Comparison of ENCODE assay signal across 20 cellular contexts in the genomic region with DNA sequence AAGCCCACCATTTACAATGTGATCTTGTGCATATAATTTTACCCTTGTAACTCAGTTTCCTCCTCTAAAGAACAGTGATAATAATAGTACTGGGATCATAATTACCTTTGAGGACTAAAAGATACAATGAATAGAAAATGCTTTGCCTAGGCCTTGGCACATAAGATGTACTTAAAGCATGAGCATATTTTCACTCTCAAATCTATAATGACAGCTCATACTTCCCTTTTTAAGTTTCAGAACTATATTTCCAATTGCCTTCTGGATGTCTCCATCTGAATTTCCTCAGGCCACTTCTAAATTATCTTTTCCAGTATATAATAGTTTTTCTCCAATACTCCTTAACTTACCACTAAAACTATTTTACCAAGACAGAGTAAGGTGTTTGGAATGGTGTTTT. TPM values are rescaled to one million over a fixed set of nuclear protein-coding genes. Genes with fewer than 3 reads are reported as not detected.
DNase-seq lines count a peak whose midpoint lies in the region; FAIRE-seq and TF ChIP-seq lines count a peak whose summit lies in the region.
"Had no signal": no experiment of that assay in that cellular context is flagged by ENCODE, and none has a peak within 500 bp of the region (broad histone marks: within the 10 kb centered on the region; RNA-seq: fewer than 3 reads in every experiment).

No MANE protein-coding gene starts in this region.

- FAIRE-seq in GM12891 (lab: Jason Lieb, UNC), result peak; percentile 67
- FAIRE-seq in GM19239 (lab: Jason Lieb, UNC), result peak; percentile 64
- FAIRE-seq: H54, HTR-8/SVneo had no signal

- H3K36me3 Mint-ChIP-seq in HFFc6 (ENCODE audit: low read depth), result no peaks in the 10 kb centered on the region

- TF ChIP-seq CTCF in VCaP (conservative IDR thresholded peaks at IDR 0.05) (no peak), HFFc6 (IDR thresholded peaks at IDR 0.05) (no peak)

- no peak for TF ChIP-seq POLR2A in GM12891 (IDR thresholded peaks at IDR 0.05; ENCODE audit: low read depth, low read length)

- no peaks in the 10 kb centered on the region; the same call in 1 of the 2 replicates for H3K27me3 Mint-ChIP-seq in HFFc6 (ENCODE audit: insufficient read depth)
- H3K27me3 Mint-ChIP-seq: CD4-positive, alpha-beta T cell had no signal

- H3K27ac ChIP-seq in VCaP, result peak overlapping the region; percentile 73
- H3K27ac ChIP-seq: A549 had no signal

- H3K4me1 Mint-ChIP-seq in HFFc6 (ENCODE audit: low read depth), result no peaks in the 10 kb centered on the region

- DNase-seq in GM12891 (ENCODE audit: insufficient read length, low spot score) (no peak), GM19239 (ENCODE audit: insufficient read length, low spot score) (no peak), MV-4-11 (lab: John Stamatoyannopoulos, UW) (peak; percentile 60), AG08396 (ENCODE audit: low spot score) (no peak), HFFc6 (no peak)
- DNase-seq in stimulated activated CD4-positive, alpha-beta T cell treated with anti-CD3 and anti-CD28 coated beads, Interleukin-2, amount 100 ng/mL, for 48 hours, result no peak
- DNase-seq: CD4-positive, alpha-beta T cell; COR-L47; DMS79; IMR-90; NCI-H2029 treated with DMSO at 0.1 percent for 48 hours; NCI-H345; NCI-H524 treated with DMSO at 0.1 percent for 48 hours; SIG-M5; SK-N-SH had no signal

- no peaks in the 10 kb centered on the region; the same call in 1 of the 2 replicates for H3K9me3 Mint-ChIP-seq in HFFc6
- H3K9me3 Mint-ChIP-seq: CD4-positive, alpha-beta T cell had no signal

- H3K4me3 Mint-ChIP-seq in HFFc6, result no peak overlapping the region
- H3K4me3 Mint-ChIP-seq: CD4-positive, alpha-beta T cell had no signal

- no peak overlapping the region for H3K27ac Mint-ChIP-seq in HFFc6
- H3K27ac Mint-ChIP-seq: CD4-positive, alpha-beta T cell had no signal

TF ChIP-seq in GM12891, 5 proteins besides CTCF, POLR2A, EP300 and RAD21:
- no peak for TF ChIP-seq PAX5 (IDR thresholded peaks at IDR 0.05; ENCODE audit: insufficient read depth, low read length, severe bottlenecking)
- no peak for TF ChIP-seq SPI1 (IDR thresholded peaks at IDR 0.05; ENCODE audit: low read depth, low read length)
- no peak for TF ChIP-seq POU2F2 (IDR thresholded peaks at IDR 0.05; ENCODE audit: low read depth, low read length)
- no peak for TF ChIP-seq TAF1 (IDR thresholded peaks at IDR 0.05; ENCODE audit: low read depth, low read length)
- no peak for TF ChIP-seq POLR2AphosphoS5 (IDR thresholded peaks at IDR 0.05; ENCODE audit: low read depth, low read length)

RNA-seq across cellular contexts. Expression of a gene that starts 13.3 kb away (rescaled TPM):
- 0.28 TPM for polyA plus RNA-seq in GM12891 (2012; ENCODE audit: low read depth, missing spikeins)
- total RNA-seq in HFFc6 (2021; fragmentation: NEBNext Ultra II Directional; extraction: Animal tissue kit (Norgen Biotek cat#: 25700)), result not detected
- total RNA-seq: CD4-positive, alpha-beta T cell; T-helper 2 cell treated with Interferon-gamma antibody and Interleukin-4, amounts not matched to agents 100 ng/mL and 5 ng/mL, for 36 hours had no signal
